Comparison of ENCODE assay signal across 1 cellular context in genomic region chr15:45087513-45087912, GRCh38.
TF ChIP-seq lines count a peak whose summit lies in the region.

No MANE protein-coding gene starts in this region.

TF ChIP-seq in GM12878, 131 proteins besides CTCF, POLR2A, EP300 and RAD21:
- TF ChIP-seq SKIL (IDR thresholded peaks at IDR 0.05; ENCODE audit: low read depth, poor library complexity, severe bottlenecking): no peak
- no peak for TF ChIP-seq SUZ12 (IDR thresholded peaks at IDR 0.05; ENCODE audit: unreplicated experiment)
- no peak for TF ChIP-seq ZNF687 (IDR thresholded peaks at IDR 0.05)
- TF ChIP-seq TCF3 (IDR thresholded peaks at IDR 0.05; ENCODE audit: borderline replicate concordance, insufficient read depth, low read depth, low read length): no peak
- TF ChIP-seq NR2C1 (IDR thresholded peaks at IDR 0.05): no peak
- TF ChIP-seq IRF3 (IDR thresholded peaks at IDR 0.05): no peak
- TF ChIP-seq BCL11A (IDR thresholded peaks at IDR 0.05; ENCODE audit: low read depth, low read length): no peak
- TF ChIP-seq EED (IDR thresholded peaks at IDR 0.05; ENCODE audit: low read depth): no peak
- no peak for TF ChIP-seq FOS (IDR thresholded peaks at IDR 0.05; ENCODE audit: borderline replicate concordance, extremely low read depth, insufficient read length)
- TF ChIP-seq RELB (IDR thresholded peaks at IDR 0.05; ENCODE audit: low read depth): no peak
- TF ChIP-seq E2F4 (IDR thresholded peaks at IDR 0.05; ENCODE audit: low read depth, low read length): no peak
- no peak for TF ChIP-seq NKRF (conservative IDR thresholded peaks at IDR 0.05)
- no peak for TF ChIP-seq REST (IDR thresholded peaks at IDR 0.05; ENCODE audit: low read depth, low read length)
- no peak for TF ChIP-seq FOXK2 (IDR thresholded peaks at IDR 0.05)
- TF ChIP-seq FOXM1 (IDR thresholded peaks at IDR 0.05; ENCODE audit: low read depth, low read length): no peak
- TF ChIP-seq MEF2B (IDR thresholded peaks at IDR 0.05; ENCODE audit: partially characterized antibody, poor library complexity, severe bottlenecking): no peak
- no peak for TF ChIP-seq SRF (IDR thresholded peaks at IDR 0.05; ENCODE audit: low read depth in 2 of 2, low read length in 2 of 2)
- TF ChIP-seq PBX3 (IDR thresholded peaks at IDR 0.05; ENCODE audit: insufficient replicate concordance, low read depth, low read length): no peak
- no peak for TF ChIP-seq SREBF1 (IDR thresholded peaks at IDR 0.05; ENCODE audit: low read length)
